Comparison of ENCODE assay signal across 8 cellular contexts in the genomic region with DNA sequence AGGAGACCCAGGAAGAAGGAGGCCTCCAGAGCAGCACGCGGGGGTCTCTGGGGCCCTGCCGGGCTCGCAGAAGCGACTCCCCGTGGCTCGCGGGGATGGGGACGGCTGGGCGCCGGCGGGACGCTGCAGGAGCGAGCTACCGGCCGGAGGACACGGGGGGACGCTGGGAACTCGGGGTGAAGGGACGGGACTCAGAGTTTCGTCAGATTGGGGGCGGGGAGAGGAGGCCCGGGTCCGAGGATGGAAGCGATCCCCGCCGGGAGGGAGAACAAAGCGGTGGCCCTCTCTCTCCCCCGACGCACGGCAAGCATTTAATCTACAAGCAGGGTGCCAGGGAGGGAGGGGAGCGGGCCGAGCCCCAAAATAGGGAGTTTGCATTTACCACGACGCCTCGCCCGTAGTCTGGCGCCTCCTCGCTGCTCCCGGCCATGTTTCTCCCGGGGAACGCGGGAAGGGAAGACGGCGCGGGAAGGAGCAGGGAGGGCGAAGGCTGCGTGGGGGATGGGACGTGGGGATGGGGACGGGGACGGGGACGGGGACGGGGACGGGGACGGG. TPM values are rescaled to one million over a fixed set of nuclear protein-coding genes. Genes with fewer than 3 reads are reported as not detected.
DNase-seq lines count a peak whose midpoint lies in the region; ATAC-seq lines count a peak whose summit lies in the region.

Gene PRTFDC1, minus strand, starts transcription at position 461 of the 555 bp plus-strand sequence. Its CDS starts 31 bp downstream, at position 430.

- peaks cover 36% of the 10 kb centered on the region for H3K4me1 ChIP-seq in GM23248 (ENCODE audit: insufficient read depth)

- H3K9me3 ChIP-seq in GM23248 (ENCODE audit: low read depth): no peaks in the 10 kb centered on the region

- no peaks in the 10 kb centered on the region for H3K27me3 ChIP-seq in GM23248 (replicated peaks; ENCODE audit: insufficient read depth)

- peak within 1 kb of the TSS; percentile 80 for H2AFZ ChIP-seq in GM23248

- intact Hi-C loops in left cardiac atrium (cut with DNase I): loop anchor here in 1 of 2 donors (10.0 kb wide), 1 partner anchor 227 kb away; the partner anchor contains the start of gene ARHGAP21
- intact Hi-C loops in posterior cingulate gyrus (cut with DNase I): loop anchor here (2.0 to 10.0 kb wide), 4 partner anchors 63 to 310 kb away; partner anchors contain the start of genes ARHGAP21, ENKUR and THNSL1

- no peaks in the 10 kb centered on the region for H4K20me1 ChIP-seq in GM23248 (ENCODE audit: insufficient read depth)

- H3F3A ChIP-seq in GM23248 (ENCODE audit: insufficient read depth): peaks cover 26% of the 10 kb centered on the region

- in situ Hi-C loops in GM23248 (cut with MboI): no loop called here

- H3K79me2 ChIP-seq in GM23248 (ENCODE audit: insufficient read depth): no peaks in the 10 kb centered on the region

- WGBS in GM23248 (ENCODE audit: low coverage in 1 of 2, low lambda C conversion rate in 2 of 2, missing lambda C conversion rate in 2 of 2), 2 experiments: 0 to 2% methylated on average over 26 to 55 of the region's 55 CpGs
- 3 to 4% (median 4%) methylated on average over 36 to 54 of the region's 55 CpGs for WGBS in adipose tissue, 3 donors

- peak within 1 kb of the TSS; percentile 90 for H3K4me2 ChIP-seq in GM23248 (ENCODE audit: unreplicated experiment)

- no peaks in the 10 kb centered on the region for H3K9me2 ChIP-seq in GM23248 (ENCODE audit: insufficient read depth)

- ATAC-seq in left cardiac atrium (peak; percentile 61 to 62), HG02840 (IDR thresholded peaks at IDR 0.05; ENCODE audit: low FRiP score, unreplicated experiment) (no peak)

- peak within 1 kb of the TSS; percentile 98 for H3K27ac ChIP-seq in GM23248
- H3K27ac ChIP-seq in adipose tissue (ENCODE audit: low read depth, low read length): peak within 1 kb of the TSS; percentile 10

- H3K9ac ChIP-seq in GM23248: peak within 1 kb of the TSS; percentile 91

- H3K36me3 ChIP-seq in GM23248 (ENCODE audit: low read depth): no peaks in the 10 kb centered on the region

- H3K4me3 ChIP-seq in GM23248: peak within 1 kb of the TSS; percentile 69

- DNase-seq in DMS79 treated with DMSO at 0.1 percent for 48 hours (lab: John Stamatoyannopoulos, UW): peak; percentile 10
- DNase-seq in DMS79 (lab: John Stamatoyannopoulos, UW): no peak
- DNase-seq in GM23248: peak; percentile 71
- peak; percentile 48 for DNase-seq in NCI-H146 treated with DMSO at 0.1 percent for 48 hours (lab: John Stamatoyannopoulos, UW; ENCODE audit: unreplicated experiment)
- peak; percentile 46 for DNase-seq in left cardiac atrium
- DNase-seq in posterior cingulate gyrus: peak; percentile 55 to 94 (median 72)

RNA-seq across cellular contexts. Expression of gene PRTFDC1, which starts in this region (rescaled TPM):
- total RNA-seq in GM23248 (2014; rRNA removed; shearing (Covaris generic)): 11.4 and 22.0 TPM in 2 replicates
- 13.9 and 16.0 TPM in 2 replicates for polyA plus RNA-seq in GM23248 (2016; fragmentation: Nextera tagmentation; extraction: Ambion mirVana)
- 10 to 100 TPM in 1 of 3 donors, 1 to 10 TPM in 2; 2.1 to 11.2 (median 2.3) TPM for polyA plus RNA-seq in adipose tissue
- total RNA-seq in left cardiac atrium: 1 to 10 TPM; 6.3 to 6.6 TPM
